In genomic region chr9:100581081-100581480, GRCh38 we compare ENCODE assay signal across 1 cellular context.
TF ChIP-seq lines count a peak whose summit lies in the region.

No MANE protein-coding gene starts in this region.

TF ChIP-seq in GM23338, 12 proteins besides CTCF, POLR2A, EP300 and RAD21 (continued from another document):
- TF ChIP-seq ETS1 (IDR thresholded peaks at IDR 0.05) (no peak), ZNF114 (CRISPR knock-in tag; IDR thresholded peaks at IDR 0.05) (no peak), JUNB (IDR thresholded peaks at IDR 0.05; ENCODE audit: unreplicated experiment) (no peak), EZH2phosphoT487 (IDR thresholded peaks at IDR 0.05; ENCODE audit: unreplicated experiment) (no peak), EZH2 (IDR thresholded peaks at IDR 0.05; ENCODE audit: low read depth, unreplicated experiment) (no peak)
TF ChIP-seq in GM23338: peak in this region for 0.
